ENCODE assay signal across 9 cellular contexts in the genomic region with DNA sequence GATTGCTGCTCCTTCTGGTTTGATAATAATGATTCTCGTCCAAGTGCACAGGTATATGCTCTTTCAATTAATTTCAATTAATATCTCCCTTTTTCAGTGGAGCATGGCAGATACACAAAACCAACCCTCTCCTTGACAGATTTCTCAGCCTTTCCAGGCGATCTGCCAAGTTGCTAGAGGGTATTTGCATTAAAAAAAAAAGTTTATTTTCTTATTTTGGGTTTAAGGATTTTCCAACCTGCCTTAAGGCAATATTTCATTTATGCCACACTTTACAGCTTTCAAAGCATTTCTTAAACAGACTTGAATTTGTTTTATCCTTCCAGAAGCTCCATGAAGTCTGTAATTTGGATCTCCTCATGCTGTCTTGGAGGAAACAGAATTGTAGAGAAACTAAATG. TPM values are rescaled to one million over a fixed set of nuclear protein-coding genes. Genes with fewer than 3 reads are reported as not detected.
DNase-seq lines count a peak whose midpoint lies in the region; ATAC-seq, FAIRE-seq and TF ChIP-seq lines count a peak whose summit lies in the region.
"Had no signal": no experiment of that assay in that cellular context is flagged by ENCODE, and none has a peak within 500 bp of the region (broad histone marks: within the 10 kb centered on the region; RNA-seq: fewer than 3 reads in every experiment).

No MANE protein-coding gene starts in this region.

- H4K5ac ChIP-seq in mesendoderm (ENCODE audit: low read length): no peak overlapping the region

- ATAC-seq in K562 (no peak), GM19035 (IDR thresholded peaks at IDR 0.05; ENCODE audit: unreplicated experiment) (no peak), GM18502 (IDR thresholded peaks at IDR 0.05; ENCODE audit: poor library complexity, unreplicated experiment) (no peak)

- H3K9me1 ChIP-seq in K562 (ENCODE audit: control insufficient read depth, insufficient read depth, low read length): no peaks in the 10 kb centered on the region

- no peaks in the 10 kb centered on the region for H3K9me3 ChIP-seq in K562 (replicated peaks; ENCODE audit: control insufficient read depth, insufficient read depth, low read depth, low read length)

- H2BK120ac ChIP-seq in mesendoderm (ENCODE audit: low read depth, low read length): no peak overlapping the region

- in situ Hi-C loops in K562 (cut with MboI): no loop called here

- H3K79me2 ChIP-seq in ACC112 (ENCODE audit: control insufficient read depth, insufficient read depth, low read length, unreplicated experiment) (peaks cover 46% of the 10 kb centered on the region), K562 (ENCODE audit: control insufficient read depth, insufficient read depth, low read length) (peaks cover 54% of the 10 kb centered on the region), mesendoderm (ENCODE audit: control insufficient read depth, insufficient read depth, low read length) (no peaks in the 10 kb centered on the region)

- H3K79me1 ChIP-seq in mesendoderm (ENCODE audit: low read length): no peaks in the 10 kb centered on the region

- H3K4me2 ChIP-seq in K562 (ENCODE audit: insufficient read depth, low read length): peak overlapping the region; percentile 83
- no peak overlapping the region for H3K4me2 ChIP-seq in mesendoderm (ENCODE audit: low read length)

- H3K4me3 ChIP-seq in ACC112 (ENCODE audit: low read depth, low read length) (peak overlapping the region; percentile 82), HL-60 (replicated peaks; ENCODE audit: insufficient read depth, low read length) (peak overlapping the region; percentile 67), K562 (peak overlapping the region; percentile 47), mesendoderm (ENCODE audit: low read length) (no peak overlapping the region)

- TF ChIP-seq CTCF in HL-60 (IDR thresholded peaks at IDR 0.05; ENCODE audit: insufficient read depth, low read length) (no peak), K562 (IDR thresholded peaks at IDR 0.05 in 2 of 3, conservative IDR thresholded peaks at IDR 0.05 in 1 of 3; ENCODE audit: insufficient read depth in 2 of 3, low read depth in 1 of 3, low read length in 3 of 3) (no peak)

- H2BK5ac ChIP-seq in mesendoderm (ENCODE audit: low read length): no peak overlapping the region

- peaks cover 35% of the 10 kb centered on the region for H3K4me1 ChIP-seq in ACC112 (ENCODE audit: control insufficient read depth, insufficient read depth, low read length, unreplicated experiment)
- peaks cover 14 to 24% of the 10 kb centered on the region in 2 experiments; a peak in 4 of 5 replicates for H3K4me1 ChIP-seq in K562 (replicated peaks in 1 of 2; ENCODE audit: control insufficient read depth in 2 of 2, insufficient read depth in 2 of 2, low read length in 2 of 2)
- H3K4me1 ChIP-seq in mesendoderm (ENCODE audit: control insufficient read depth, low read depth, low read length): peaks cover 1% of the 10 kb centered on the region

- H2AK5ac ChIP-seq in mesendoderm (ENCODE audit: low read length): no peak overlapping the region

- no peak overlapping the region for H2BK15ac ChIP-seq in mesendoderm (replicated peaks; ENCODE audit: low read depth)

- POLR2A ChIA-PET in K562 (lab: Yijun Ruan, JAX): interaction anchor here (0.7 to 1.3 kb wide), 4 partner anchors 9 to 163 kb away, joined by 3 to 7 read pairs (median 4); no protein-coding TSS in a partner anchor

- FAIRE-seq in K562 (lab: Jason Lieb, UNC) (no peak), HTR-8/SVneo (lab: Jason Lieb, UNC) (no peak)
- FAIRE-seq: G401.6 had no signal

- 32% methylated on average over 2 of the region's 2 CpGs for WGBS in K562 (ENCODE audit: insufficient coverage, low coverage, missing lambda C conversion rate)
- WGBS in mesendoderm (ENCODE audit: extremely low coverage, insufficient coverage, low lambda C conversion rate): no CpG with 5 or more reads among the region's 2 CpGs

- DNase-seq in HL-60 (ENCODE audit: low read depth in 1 of 2, low spot score in 1 of 2) (no peak), K562 (ENCODE audit: extremely low read depth in 1 of 4, low spot score in 3 of 4) (no peak), mesendoderm (no peak), HTR-8/SVneo (ENCODE audit: insufficient read length, low spot score) (no peak)
- no peak for DNase-seq in activated effector memory CD4-positive, alpha-beta T cell treated with anti-CD3 and anti-CD28 coated beads, Interleukin-2, amount 50 U/mL, for 16 hours

- no peak overlapping the region for H4K8ac ChIP-seq in mesendoderm (ENCODE audit: low read depth, low read length)

- TF ChIP-seq EP300 in K562 (IDR thresholded peaks at IDR 0.05; ENCODE audit: low read length): no peak

- TF ChIP-seq RAD21 in K562 (CRISPR knock-in tag; conservative IDR thresholded peaks at IDR 0.05 in 1 of 2, IDR thresholded peaks at IDR 0.05 in 1 of 2): no peak

- H3K9ac ChIP-seq in K562 (ENCODE audit: insufficient read depth in 1 of 2, low read depth in 2 of 2, low read length in 2 of 2) (peak overlapping the region; percentile 87 to 94; a peak in 3 of 4 replicates), mesendoderm (ENCODE audit: low read length) (no peak overlapping the region)

- H3K27ac ChIP-seq in ACC112 (ENCODE audit: low read depth, low read length) (peak overlapping the region; percentile 22; the same call in 1 of the 2 replicates), HL-60 (replicated peaks) (peak overlapping the region; percentile 97), K562 (ENCODE audit: extremely low read depth, low read depth, low read length) (peak overlapping the region; percentile 90), mesendoderm (ENCODE audit: low read depth, low read length) (no peak overlapping the region)

- no TSS peak for BruUV-seq in K562 (replicated peaks; lab: Mats Ljungman, UMichigan)

- H3K27me3 ChIP-seq in ACC112 (ENCODE audit: insufficient read depth, low read length): no peaks in the 10 kb centered on the region
- H3K27me3 ChIP-seq in HL-60 (ENCODE audit: insufficient read depth, poor library complexity, severe bottlenecking): no peaks in the 10 kb centered on the region
- H3K27me3 ChIP-seq in K562 (ENCODE audit: control insufficient read depth in 2 of 2, insufficient read depth in 2 of 2, low read length in 2 of 2): no peaks in the 10 kb centered on the region
- no peaks in the 10 kb centered on the region for H3K27me3 ChIP-seq in mesendoderm (ENCODE audit: insufficient read depth, low read length, poor library complexity)

- H4K20me1 ChIP-seq in K562 (replicated peaks; ENCODE audit: control insufficient read depth, insufficient read depth, low read length): no peaks in the 10 kb centered on the region

- H3K23ac ChIP-seq in mesendoderm (ENCODE audit: low read length): no peak overlapping the region

- H3K56ac ChIP-seq in mesendoderm (ENCODE audit: low read length): no peak overlapping the region

- H2AFZ ChIP-seq in ACC112 (ENCODE audit: low read length, unreplicated experiment) (no peak overlapping the region), K562 (ENCODE audit: low read depth, low read length) (peak overlapping the region; percentile 3; the same call in 1 of the 2 replicates)

- H3K4ac ChIP-seq in mesendoderm (ENCODE audit: low read depth, low read length): no peak overlapping the region

- H3K36me3 ChIP-seq in ACC112 (ENCODE audit: insufficient read depth, low read length): peaks cover 10% of the 10 kb centered on the region
- H3K36me3 ChIP-seq in K562 (ENCODE audit: control insufficient read depth, insufficient read depth, low read length): peaks cover 15% of the 10 kb centered on the region; the same call in 2 of the 3 replicates
- H3K36me3 ChIP-seq in mesendoderm (ENCODE audit: control insufficient read depth, insufficient read depth, low read length): no peaks in the 10 kb centered on the region

- CTCF ChIA-PET in K562 (lab: Yijun Ruan, JAX; ENCODE audit: low intra/inter-chr PET ratio): no interaction called here

- no peak for TF ChIP-seq POLR2A in K562 (conservative IDR thresholded peaks at IDR 0.05)

- intact Hi-C loops in K562 (cut with micrococcal nuclease): loop anchor here (2.0 kb wide), 1 partner anchor 55 kb away; a partner anchor contains a TSS

- H3K18ac ChIP-seq in mesendoderm (ENCODE audit: low read length): peak overlapping the region; percentile 11

RNA-seq across cellular contexts. Expression of a gene that starts 2.1 kb away (rescaled TPM):
- total RNA-seq in K562 (2011; cell fraction: chromatin; rRNA removed; ENCODE audit: low replicate concordance): 124 and 216 TPM in 2 replicates
- 84.2 and 90.7 TPM in 2 replicates for total RNA-seq in K562 (2011; cell fraction: nucleolus; rRNA removed)
- total RNA-seq in K562 (2011; cell fraction: nucleoplasm; rRNA removed): 89.5 and 97.5 TPM in 2 replicates
- total RNA-seq in K562 (2014; rRNA removed) (22.0 and 26.3 TPM in 2 replicates), K562 (2014; rRNA removed; fragmentation: Illumina TruSeq; extraction: Trizol) (20.3 and 20.8 TPM in 2 replicates), K562 (2015; rRNA removed; fragmentation: Illumina TruSeq; extraction: Trizol) (23.7 and 27.1 TPM in 2 replicates), K562 (2021) (22.7 and 24.8 TPM in 2 replicates)
- polyA plus RNA-seq in K562 (2011; rRNA removed) (21.0 and 26.1 TPM in 2 replicates), K562 (2014; fragmentation: Illumina TruSeq; extraction: Trizol) (28.4 and 33.4 TPM in 2 replicates), K562 (2014; fragmentation: Nextera tagmentation; extraction: Ambion mirVana) (10 to 100 TPM in 1 of 2 experiments, 1 to 10 TPM in 1; 9.9 to 14.1 TPM), K562 (2014; rRNA removed) (19.9 and 20.6 TPM in 2 replicates)
- polyA plus RNA-seq in K562 (2011; cell fraction: cytosol; rRNA removed): 17.5 and 21.4 TPM in 2 replicates
- 87.1 and 102 TPM in 2 replicates for polyA plus RNA-seq in K562 (2011; cell fraction: nucleus; rRNA removed)
- polyA plus RNA-seq in K562 (2012): 20.8 and 28.9 TPM in 2 replicates
- 36.9 and 45.4 TPM in 2 replicates for polyA minus RNA-seq in K562 (2011; rRNA and poly(A)+ RNA removed)
- 13.7 and 15.5 TPM in 2 replicates for polyA minus RNA-seq in K562 (2011; cell fraction: cytosol; rRNA and poly(A)+ RNA removed)
- 40.1 and 53.6 TPM in 2 replicates for polyA minus RNA-seq in K562 (2011; cell fraction: nucleus; rRNA and poly(A)+ RNA removed)
- polyA plus RNA-seq in mesendoderm (2013, experiment 1 of 2): 9.2 TPM
- 9.7 TPM for polyA plus RNA-seq in mesendoderm (2013, experiment 2 of 2)

RNA-seq across cellular contexts. Expression of a gene that starts 55.5 kb away (rescaled TPM):
- total RNA-seq in K562 (2011; cell fraction: chromatin; rRNA removed; ENCODE audit: low replicate concordance): 8.5 and 22.6 TPM in 2 replicates
- total RNA-seq in K562 (2011; cell fraction: nucleolus; rRNA removed): 2.7 and 3.9 TPM in 2 replicates
- total RNA-seq in K562 (2011; cell fraction: nucleoplasm; rRNA removed): 5.1 TPM in 2 replicates
- total RNA-seq in K562 (2014; rRNA removed) (4.9 and 5.1 TPM in 2 replicates), K562 (2014; rRNA removed; fragmentation: Illumina TruSeq; extraction: Trizol) (3.9 and 5.0 TPM in 2 replicates), K562 (2015; rRNA removed; fragmentation: Illumina TruSeq; extraction: Trizol) (4.4 and 5.5 TPM in 2 replicates), K562 (2021) (6.4 and 7.7 TPM in 2 replicates)
- polyA plus RNA-seq in K562 (2011; rRNA removed) (3.5 and 4.9 TPM in 2 replicates), K562 (2014; fragmentation: Illumina TruSeq; extraction: Trizol) (3.5 and 3.9 TPM in 2 replicates), K562 (2014; fragmentation: Nextera tagmentation; extraction: Ambion mirVana) (under 1 TPM; 0.88 to 0.96 TPM), K562 (2014; rRNA removed) (4.5 and 4.7 TPM in 2 replicates)
- 0.76 and 1.5 TPM in 2 replicates for polyA plus RNA-seq in K562 (2011; cell fraction: cytosol; rRNA removed)
- polyA plus RNA-seq in K562 (2011; cell fraction: nucleus; rRNA removed): 5.3 and 6.0 TPM in 2 replicates
- 2.6 and 5.2 TPM in 2 replicates for polyA plus RNA-seq in K562 (2012)
- 7.4 and 10.9 TPM in 2 replicates for polyA minus RNA-seq in K562 (2011; rRNA and poly(A)+ RNA removed)
- polyA minus RNA-seq in K562 (2011; cell fraction: cytosol; rRNA and poly(A)+ RNA removed): 0.91 and 2.2 TPM in 2 replicates
- polyA minus RNA-seq in K562 (2011; cell fraction: nucleus; rRNA and poly(A)+ RNA removed): 5.0 and 11.0 TPM in 2 replicates
- 1.4 TPM for polyA plus RNA-seq in mesendoderm (2013, experiment 1 of 2)
- polyA plus RNA-seq in mesendoderm (2013, experiment 2 of 2): 1.5 TPM
